In genomic region chr19:57830071-57830602, GRCh38 we compare ENCODE assay signal across 8 cellular contexts. TPM values are rescaled to one million over a fixed set of nuclear protein-coding genes. Genes with fewer than 3 reads are reported as not detected.
DNase-seq lines count a peak whose midpoint lies in the region; FAIRE-seq and TF ChIP-seq lines count a peak whose summit lies in the region.

TSS of gene ZNF587B (plus strand) at chr19:57830299. CDS start at chr19:57830529, 230 bp downstream.

- H3K4me1 ChIP-seq in mammary epithelial cell (ENCODE audit: insufficient read depth, low read length) (no peaks in the 10 kb centered on the region), iPS-18a (ENCODE audit: control insufficient read depth, low read depth, low read length) (peaks cover 4% of the 10 kb centered on the region), rectal smooth muscle tissue (ENCODE audit: control insufficient read depth, insufficient read depth, low read length) (no peaks in the 10 kb centered on the region)

- H3K9me3 ChIP-seq in mammary epithelial cell (replicated peaks; ENCODE audit: insufficient read depth, low read length), result no peaks in the 10 kb centered on the region
- H3K9me3 ChIP-seq in iPS-18a (ENCODE audit: control insufficient read depth, low read depth, low read length), result no peaks in the 10 kb centered on the region

- peak within 1 kb of the TSS; percentile 65 for H3K4me2 ChIP-seq in mammary epithelial cell (ENCODE audit: insufficient read depth, low read depth, low read length)

- no peaks in the 10 kb centered on the region for H4K20me1 ChIP-seq in mammary epithelial cell (ENCODE audit: insufficient read depth, low read length)

- intact Hi-C loops in mammary epithelial cell (cut with micrococcal nuclease), result no loop called here

- DNase-seq in SK-N-DZ (ENCODE audit: low spot score), result peak; percentile 67
- DNase-seq in mammary epithelial cell, result peak; percentile 42
- DNase-seq in H54 (ENCODE audit: insufficient read length, low spot score), result no peak
- DNase-seq in RWPE1 (ENCODE audit: low spot score), result no peak
- DNase-seq in urothelium cell line (ENCODE audit: low spot score), result no peak

- dilution Hi-C loops in mammary epithelial cell (cut with HindIII; ENCODE audit: low sequenced_read_pairs), result no loop called here

- BruUV-seq in mammary epithelial cell (replicated peaks; lab: Mats Ljungman, UMichigan), result TSS peak; percentile 10

- in situ Hi-C loops in mammary epithelial cell (cut with MboI; ENCODE audit: low sequenced_read_pairs in 2 of 2), result loop anchor here in 1 of 2 donors (25.0 kb wide), 1 partner anchor 93 kb away; the partner anchor contains the start of genes ZNF671 and ZNF776

- FAIRE-seq in H54 (lab: Jason Lieb, UNC), result no peak
- FAIRE-seq in urothelium cell line (lab: Jason Lieb, UNC), result no peak

- WGBS in mammary epithelial cell (ENCODE audit: low coverage, missing lambda C conversion rate), result 13% methylated on average over 6 of the region's 22 CpGs

- CTCF ChIA-PET in mammary epithelial cell (lab: Charles Lee; ENCODE audit: low non-redundant PET), result no interaction called here
- CTCF ChIA-PET in RWPE1 (lab: Yijun Ruan, JAX), result interaction anchor here (0.6 kb wide), 2 partner anchors 84 to 86 kb away, joined by 3 to 7 read pairs; no protein-coding TSS in a partner anchor

- TF ChIP-seq CTCF in GM12874 (IDR thresholded peaks at IDR 0.05; ENCODE audit: insufficient read depth, low read depth, low read length), result peak; percentile 23; the same call in 1 of the 2 replicates
- TF ChIP-seq CTCF in mammary epithelial cell (conservative IDR thresholded peaks at IDR 0.05 in 1 of 2, IDR thresholded peaks at IDR 0.05 in 1 of 2; ENCODE audit: extremely low read depth in 1 of 2, insufficient read depth in 1 of 2, low read depth in 1 of 2, low read length in 2 of 2), result peak in 1 of 2 donors; percentile 53
- TF ChIP-seq CTCF in RWPE1 (conservative IDR thresholded peaks at IDR 0.05; ENCODE audit: low read depth), result no peak; the same call in 1 of the 2 replicates

- POLR2A ChIA-PET in RWPE1 (lab: Yijun Ruan, JAX; ENCODE audit: low non-redundant PET), result interaction anchor here (0.6 kb wide), 1 partner anchor 331 kb away, joined by 3 read pairs; no protein-coding TSS in a partner anchor

- H3K27me3 ChIP-seq in mammary epithelial cell (ENCODE audit: insufficient read depth, low read length) (no peaks in the 10 kb centered on the region), iPS-18a (ENCODE audit: control insufficient read depth, insufficient read depth, low read length) (no peaks in the 10 kb centered on the region), rectal smooth muscle tissue (ENCODE audit: control insufficient read depth, insufficient read depth, low read length) (no peaks in the 10 kb centered on the region)

- H3K36me3 ChIP-seq in mammary epithelial cell (ENCODE audit: insufficient read depth, low read length) (peaks cover 2% of the 10 kb centered on the region), iPS-18a (ENCODE audit: control insufficient read depth, low read depth, low read length) (peaks cover 8% of the 10 kb centered on the region), rectal smooth muscle tissue (ENCODE audit: control insufficient read depth, insufficient read depth, low read length) (no peaks in the 10 kb centered on the region)

- peaks cover 83% of the 10 kb centered on the region for H3K79me2 ChIP-seq in mammary epithelial cell (ENCODE audit: insufficient read depth, low read length)

- H3K27ac ChIP-seq in mammary epithelial cell (ENCODE audit: insufficient read depth, low read depth, low read length), result peak within 1 kb of the TSS; percentile 14
- peak within 1 kb of the TSS; percentile 88 for H3K27ac ChIP-seq in iPS-18a (ENCODE audit: low read length)
- H3K27ac ChIP-seq in rectal smooth muscle tissue (ENCODE audit: low read depth, low read length), result peak within 1 kb of the TSS; percentile 29
- H3K27ac ChIP-seq in RWPE1, result no peak within 1 kb of the TSS

- H3K4me3 ChIP-seq in mammary epithelial cell (replicated peaks in 1 of 3; ENCODE audit: insufficient read depth in 1 of 3, low read depth in 2 of 3, low read length in 3 of 3), result peak within 1 kb of the TSS; percentile 26 to 56 (median 37)
- H3K4me3 ChIP-seq in iPS-18a (ENCODE audit: low read length), result peak within 1 kb of the TSS; percentile 90
- peak within 1 kb of the TSS; percentile 66 for H3K4me3 ChIP-seq in rectal smooth muscle tissue (ENCODE audit: low read length)

- TF ChIP-seq POLR2A in H54 (IDR thresholded peaks at IDR 0.05; ENCODE audit: low read depth, low read length), result no peak

- H2AFZ ChIP-seq in mammary epithelial cell (ENCODE audit: low read depth, low read length), result peak within 1 kb of the TSS; percentile 72

- H3K9ac ChIP-seq in mammary epithelial cell (ENCODE audit: insufficient read depth, low read length), result peak within 1 kb of the TSS; percentile 33
- peak within 1 kb of the TSS; percentile 97 for H3K9ac ChIP-seq in iPS-18a (ENCODE audit: low read length)
- no peak within 1 kb of the TSS for H3K9ac ChIP-seq in rectal smooth muscle tissue (ENCODE audit: low read length)

RNA-seq across cellular contexts. Expression of gene ZNF587B, which starts in this region (rescaled TPM):
- 6.8 and 7.7 TPM in 2 replicates for polyA plus RNA-seq in SK-N-DZ (2014; cell fraction: cytosol; rRNA removed)
- polyA plus RNA-seq in SK-N-DZ (2014; cell fraction: nucleus; rRNA removed), result 8.0 TPM in 2 replicates
- 10 to 100 TPM; 16.1 to 27.2 TPM for total RNA-seq in mammary epithelial cell
- polyA plus RNA-seq in mammary epithelial cell, result 6.6 TPM
- polyA minus RNA-seq in mammary epithelial cell, result 12.2 TPM

Comparison
In these comparisons a context has a peak if more than half of its experiments do, and no peak if none do; other contexts are left out.
1. DNase-seq: peak in SK-N-DZ (single experiment) and mammary epithelial cell (single experiment); none in H54 (single experiment), RWPE1 (single experiment) and urothelium cell line (single experiment).
2. H3K4me3 ChIP-seq: peak in every context shown above with its lines; median percentile 90 in iPS-18a; 66 in rectal smooth muscle tissue; 37 in mammary epithelial cell.